Comparison of ENCODE assay signal across 1 cellular context in genomic region chr7:101294832-101295121, GRCh38.
TF ChIP-seq lines count a peak whose summit lies in the region.

No MANE protein-coding gene starts in this region.

TF ChIP-seq in H1, 55 proteins besides CTCF, POLR2A, EP300 and RAD21:
- peak; percentile 2; the same call in 1 of the 2 replicates for TF ChIP-seq ATF3 (IDR thresholded peaks at IDR 0.05; ENCODE audit: insufficient read depth, low read depth, low read length)
- TF ChIP-seq RNF2 (IDR thresholded peaks at IDR 0.05; ENCODE audit: borderline replicate concordance, low read depth, low read length, missing control alignments, poor library complexity, severe bottlenecking): no peak
- TF ChIP-seq JUND (IDR thresholded peaks at IDR 0.05; ENCODE audit: low read length): no peak
